Comparison of ENCODE assay signal across 1 cellular context in genomic region chr6:31792741-31793140, GRCh38.
TF ChIP-seq lines count a peak whose summit lies in the region.

No MANE protein-coding gene starts in this region.

TF ChIP-seq in GM23338, 12 proteins besides CTCF, POLR2A, EP300 and RAD21 (continued from another document):
- no peak for TF ChIP-seq ETS1 (IDR thresholded peaks at IDR 0.05)
